Comparison of ENCODE assay signal across 11 cellular contexts in the genomic region with DNA sequence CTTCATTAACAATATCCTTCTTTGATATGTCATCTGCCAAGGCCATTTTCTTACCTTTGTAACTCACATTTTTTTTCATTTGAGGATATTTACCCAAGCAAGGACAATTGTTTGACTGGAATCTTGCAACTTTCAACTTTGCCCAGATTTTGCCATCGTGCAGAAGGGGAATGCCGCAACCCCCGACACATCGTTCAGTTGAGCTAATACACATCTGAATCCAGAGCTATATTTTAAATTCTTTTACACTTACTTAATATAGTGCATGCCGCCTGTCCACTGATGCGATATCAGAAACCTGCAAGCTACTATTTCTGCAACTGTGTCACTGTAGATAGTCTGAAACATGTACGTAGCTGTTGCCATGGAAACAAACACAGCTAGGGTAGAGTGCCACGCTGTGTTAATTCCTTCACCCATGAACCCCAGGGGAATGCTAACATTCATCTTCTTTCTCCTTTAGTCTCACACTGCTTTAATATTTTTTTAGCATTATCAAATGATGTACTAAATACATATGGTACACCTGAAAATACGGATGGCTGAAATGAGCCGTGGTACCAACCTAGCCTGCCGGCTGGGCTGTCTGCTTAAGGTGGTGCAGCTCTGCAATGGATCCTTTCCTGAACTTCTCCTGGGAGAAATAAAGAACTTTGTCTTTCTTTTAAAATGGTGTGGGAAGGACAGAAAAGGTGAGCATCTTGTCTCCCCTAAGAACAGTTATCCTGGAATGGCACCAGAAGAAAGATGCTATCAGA.
DNase-seq lines count a peak whose midpoint lies in the region; ATAC-seq and TF ChIP-seq lines count a peak whose summit lies in the region.
"Had no signal": no experiment of that assay in that cellular context is flagged by ENCODE, and none has a peak within 500 bp of the region (broad histone marks: within the 10 kb centered on the region; RNA-seq: fewer than 3 reads in every experiment).

No MANE protein-coding gene starts in this region.

- TF ChIP-seq CTCF in body of pancreas (IDR thresholded peaks at IDR 0.05) = no peak
- no peak for TF ChIP-seq CTCF in prostate gland (IDR thresholded peaks at IDR 0.05)
- no peak for TF ChIP-seq CTCF in thyroid gland (IDR thresholded peaks at IDR 0.05)

- peak; percentile 55 for DNase-seq in Ammon's horn (ENCODE audit: low spot score)
- peak; percentile 46 for DNase-seq in GM19240 (ENCODE audit: insufficient read length, low spot score)
- DNase-seq in body of pancreas = peak in 2 of 4 donors; percentile 25 to 27
- no peak for DNase-seq in MG63
- no peak for DNase-seq in prostate gland (ENCODE audit: low spot score)
- no peak for DNase-seq in activated CD4-positive, alpha-beta T cell treated with anti-CD3 and anti-CD28 coated beads for 48 hours
- DNase-seq in thyroid gland = no peak
- DNase-seq: activated CD4-positive, alpha-beta T cell treated with anti-CD3 and anti-CD28 coated beads for 1 hour had no signal

- no peak for TF ChIP-seq POLR2A in body of pancreas (IDR thresholded peaks at IDR 0.05)
- no peak for TF ChIP-seq POLR2A in prostate gland (IDR thresholded peaks at IDR 0.05)
- no peak for TF ChIP-seq POLR2A in thyroid gland (IDR thresholded peaks at IDR 0.05)

- no peaks in the 10 kb centered on the region for H3K9me3 ChIP-seq in body of pancreas
- H3K9me3 ChIP-seq in MG63 = no peaks in the 10 kb centered on the region
- H3K9me3 ChIP-seq in prostate gland = no peaks in the 10 kb centered on the region
- H3K9me3 ChIP-seq in thyroid gland = no peaks in the 10 kb centered on the region

- no peak overlapping the region for H3K4me3 ChIP-seq in body of pancreas
- no peak overlapping the region for H3K4me3 ChIP-seq in MG63
- no peak overlapping the region for H3K4me3 ChIP-seq in prostate gland
- H3K4me3 ChIP-seq in thyroid gland (replicated peaks in 1 of 3) = no peak overlapping the region

- peak; percentile 94 for ATAC-seq in HG03064 (IDR thresholded peaks at IDR 0.05; ENCODE audit: low read depth, unreplicated experiment)
- peak; percentile 67 for ATAC-seq in body of pancreas

- H3K36me3 ChIP-seq in body of pancreas (replicated peaks in 1 of 2; ENCODE audit: insufficient read depth in 1 of 2, low read depth in 2 of 2) = no peaks in the 10 kb centered on the region
- no peaks in the 10 kb centered on the region for H3K36me3 ChIP-seq in MG63
- no peaks in the 10 kb centered on the region for H3K36me3 ChIP-seq in prostate gland
- no peaks in the 10 kb centered on the region for H3K36me3 ChIP-seq in thyroid gland

- 63 to 69% methylated on average over 11 of the region's 11 CpGs for WGBS in body of pancreas, 2 donors
- 78% methylated on average over 11 of the region's 11 CpGs for WGBS in prostate gland
- WGBS in thyroid gland, 2 donors = 80 to 85% methylated on average over 11 of the region's 11 CpGs

- H3K4me1 ChIP-seq in body of pancreas (no peaks in the 10 kb centered on the region), prostate gland (replicated peaks) (no peaks in the 10 kb centered on the region), thyroid gland (peaks cover 0 to 10% of the 10 kb centered on the region in 2 donors)

- H3K27ac ChIP-seq in body of pancreas (no peak overlapping the region), prostate gland (no peak overlapping the region), thyroid gland (no peak overlapping the region)
- H3K27ac ChIP-seq: C4-2B, KMS-11 had no signal

- intact Hi-C loops in body of pancreas (cut with DNase I) (no loop called here), prostate gland (cut with DNase I) (no loop called here), thyroid gland (cut with DNase I) (no loop called here)

- no peaks in the 10 kb centered on the region for H3K27me3 ChIP-seq in body of pancreas
- no peaks in the 10 kb centered on the region for H3K27me3 ChIP-seq in MG63
- H3K27me3 ChIP-seq in prostate gland (replicated peaks; ENCODE audit: insufficient read depth) = no peaks in the 10 kb centered on the region
- H3K27me3 ChIP-seq in thyroid gland = no peaks in the 10 kb centered on the region

Comparison
In these comparisons a context has a peak if more than half of its experiments do, and no peak if none do; other contexts are left out.
1. DNase-seq: peak in Ammon's horn (single experiment) and GM19240 (single experiment); none in MG63 (single experiment), prostate gland (single experiment), activated CD4-positive, alpha-beta T cell treated with anti-CD3 and anti-CD28 coated beads for 48 hours (single experiment) and thyroid gland (0 of 2).